27 cellular contexts compared by ENCODE assay signal in the genomic region with DNA sequence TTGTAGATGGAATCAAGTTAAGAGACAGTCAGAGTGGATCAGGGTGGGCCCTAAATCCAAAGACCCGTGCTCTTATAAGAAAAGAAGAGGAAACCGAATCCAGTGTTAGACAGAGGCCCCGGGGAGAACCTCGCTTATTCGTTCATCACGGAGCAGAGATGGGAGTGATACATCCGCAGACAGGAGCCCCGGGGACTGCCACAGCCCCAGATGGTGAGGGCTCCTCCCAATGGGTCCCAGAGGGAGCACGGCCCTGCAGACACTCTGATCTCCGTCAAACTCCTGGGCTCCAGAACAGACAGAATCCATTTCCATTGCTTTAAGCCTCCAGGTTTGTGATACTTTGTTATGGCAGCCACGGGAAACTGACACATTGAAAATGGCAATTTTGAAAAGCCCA. TPM values are rescaled to one million over a fixed set of nuclear protein-coding genes. Genes with fewer than 3 reads are reported as not detected.
"Had no signal": no experiment of that assay in that cellular context is flagged by ENCODE, and none has a peak within 500 bp of the region (broad histone marks: within the 10 kb centered on the region; RNA-seq: fewer than 3 reads in every experiment).

No MANE protein-coding gene starts in this region.

- ATAC-seq: left lung; lower lobe of right lung; naive thymus-derived CD8-positive, alpha-beta T cell; right lobe of liver; stimulated activated naive B cell treated with anti-CD40 and anti-IgM and Interleukin-4, amounts not matched to agents 10 μg/mL and 1 μg/mL and 100 μg/mL, for 72 hours; stimulated activated naive CD8-positive, alpha-beta T cell treated with anti-CD3 and anti-CD28 coated beads, Interleukin-15, Interleukin-2, amounts not matched to agents 100 U/mL and 50 U/mL, for 24 hours had no signal

- H3K4me2 ChIP-seq: smooth muscle cell had no signal

- DNase-seq: hypothalamus; immature natural killer cell; kidney; left colon; left lung; lower lobe of right lung; mammary epithelial cell; mesenchymal stem cell; naive thymus-derived CD8-positive, alpha-beta T cell; occipital lobe; ovary; right lobe of liver; stimulated activated CD4-positive, alpha-beta T cell treated with anti-CD3 and anti-CD28 coated beads, Interleukin-12 subunit alpha, Interleukin-12 subunit beta, amount 100 ng/mL, for 4 hours; stimulated activated CD4-positive, alpha-beta T cell treated with anti-CD3 and anti-CD28 coated beads, Interleukin-15, amount 100 ng/mL, for 24 hours; stimulated activated CD4-positive, alpha-beta T cell treated with anti-CD3 and anti-CD28 coated beads, Interleukin-2, amount 100 ng/mL, for 24 hours; stimulated activated CD4-positive, alpha-beta T cell treated with anti-CD3 and anti-CD28 coated beads, Interleukin-4, amount 100 ng/mL, for 1 hour; stimulated activated naive B cell treated with anti-CD40 and anti-IgM and Interleukin-4, amounts not matched to agents 10 μg/mL and 1 μg/mL and 100 μg/mL, for 72 hours; stimulated activated naive CD8-positive, alpha-beta T cell treated with anti-CD3 and anti-CD28 coated beads, Interleukin-15, Interleukin-2, amounts not matched to agents 100 U/mL and 50 U/mL, for 24 hours; stomach; testis; thyroid gland; transverse colon; upper lobe of left lung had no signal

- H3K4me3 ChIP-seq: left lung, lower lobe of right lung, ovary, right atrium auricular region, right lobe of liver, smooth muscle cell, stomach, testis, thyroid gland, transverse colon, upper lobe of left lung, vagina had no signal

- H3K36me3 ChIP-seq: left lung, lower lobe of right lung, neutrophil, ovary, right atrium auricular region, right lobe of liver, stomach, thyroid gland, transverse colon, upper lobe of left lung, vagina had no signal

- H3K9me3 ChIP-seq: lower lobe of right lung, neutrophil, ovary, right atrium auricular region, right lobe of liver, testis, thyroid gland, transverse colon, upper lobe of left lung, vagina had no signal

- H3K27ac ChIP-seq: left lung, lower lobe of right lung, neutrophil, ovary, right atrium auricular region, right lobe of liver, stomach, testis, thyroid gland, transverse colon, upper lobe of left lung, vagina had no signal

- H3K27me3 ChIP-seq: neutrophil, ovary, right atrium auricular region, right lobe of liver, testis, thyroid gland, transverse colon, upper lobe of left lung, vagina had no signal

- H3K4me1 ChIP-seq: left lung, lower lobe of right lung, right atrium auricular region, right lobe of liver, stomach, testis, thyroid gland, upper lobe of left lung, vagina had no signal

RNA-seq across cellular contexts. Expression of gene CDH4, which starts 47.0 kb away (rescaled TPM):
- total RNA-seq: transverse colon had no signal
- polyA plus RNA-seq: immature natural killer cell had no signal
